ENCODE assay signal across 7 cellular contexts in genomic region chr3:45569374-45569773, GRCh38. TPM values are rescaled to one million over a fixed set of nuclear protein-coding genes. Genes with fewer than 3 reads are reported as not detected.
DNase-seq lines count a peak whose midpoint lies in the region; ATAC-seq and TF ChIP-seq lines count a peak whose summit lies in the region.
"Not testable (repeated sequence)": the region's sequence is repeated elsewhere in the genome, so short reads cannot be mapped to it uniquely, and the experiment has no call there.

No MANE protein-coding gene starts in this region.

- not testable (repeated sequence) for H4K20me1 ChIP-seq in MM.1S (ENCODE audit: insufficient read depth, low read length)

- ATAC-seq in activated naive CD8-positive, alpha-beta T cell treated with anti-CD3 and anti-CD28 coated beads, Interleukin-2, amount 50 U/mL, for 24 hours; memory B cell (ENCODE audit: low read depth): not testable (repeated sequence)

- peak overlapping the region in 1 of 2 donors; percentile 42 for H3K4me3 Mint-ChIP-seq in CD14-positive monocyte
- H3K4me3 Mint-ChIP-seq in activated CD4-positive, alpha-beta T cell treated with anti-CD3 and anti-CD28 coated beads, Interleukin-2, amount 10 ng/mL, durations not matched to agents 24 days and 14 days; activated naive CD8-positive, alpha-beta T cell treated with anti-CD3 and anti-CD28 coated beads, Interleukin-2, amount 50 U/mL, for 24 hours; memory B cell: not testable (repeated sequence)

- peak overlapping the region; percentile 28; the same call in 1 of the 2 replicates for H3K4me3 ChIP-seq in MM.1S (ENCODE audit: low read length)
- H3K4me3 ChIP-seq in sigmoid colon, result not testable (repeated sequence)

- TF ChIP-seq EP300 in sigmoid colon (IDR thresholded peaks at IDR 0.05), result not testable (repeated sequence)

- not testable (repeated sequence) for H3K36me3 ChIP-seq in MM.1S (replicated peaks; ENCODE audit: insufficient read depth, low read length); sigmoid colon

- H3F3A ChIP-seq in MM.1S (ENCODE audit: insufficient read depth, low read length), result peaks cover 36% of the 10 kb centered on the region

- intact Hi-C loops in CD14-positive monocyte (cut with micrococcal nuclease); sigmoid colon (cut with DNase I): not testable (repeated sequence)
- intact Hi-C loops in activated CD4-positive, alpha-beta T cell treated with anti-CD3 and anti-CD28 coated beads, Interleukin-2, amount 10 ng/mL, durations not matched to agents 24 days and 14 days (cut with micrococcal nuclease), result loop anchor here (5.0 kb wide), 1 partner anchor 42 kb away; no protein-coding TSS in a partner anchor

- H3K79me2 ChIP-seq in MM.1S (ENCODE audit: low read length), result peaks cover 12% of the 10 kb centered on the region; the same call in 1 of the 2 replicates

- peak overlapping the region; percentile 75 for H3K4me2 ChIP-seq in MM.1S (ENCODE audit: low read depth, low read length)

- 88% methylated on average over 3 of the region's 3 CpGs for WGBS in sigmoid colon, 2 donors

- not testable (repeated sequence) for TF ChIP-seq CTCF in CD14-positive monocyte (IDR thresholded peaks at IDR 0.05); MM.1S (IDR thresholded peaks at IDR 0.05; ENCODE audit: low read length); sigmoid colon (IDR thresholded peaks at IDR 0.05)

- peak overlapping the region; percentile 53 for H3K9ac ChIP-seq in MM.1S (ENCODE audit: low read length)

- not testable (repeated sequence) for TF ChIP-seq POLR2A in sigmoid colon (IDR thresholded peaks at IDR 0.05)

- peaks cover 61% of the 10 kb centered on the region for H3K4me1 ChIP-seq in MM.1S (ENCODE audit: low read length)
- not testable (repeated sequence) for H3K4me1 ChIP-seq in sigmoid colon

- H3K4me1 Mint-ChIP-seq in CD14-positive monocyte (peaks cover 63% of the 10 kb centered on the region), memory B cell (peaks cover 33% of the 10 kb centered on the region)
- peaks cover 42% of the 10 kb centered on the region for H3K4me1 Mint-ChIP-seq in activated CD4-positive, alpha-beta T cell treated with anti-CD3 and anti-CD28 coated beads, Interleukin-2, amount 10 ng/mL, durations not matched to agents 24 days and 14 days
- H3K4me1 Mint-ChIP-seq in activated naive CD8-positive, alpha-beta T cell treated with anti-CD3 and anti-CD28 coated beads, Interleukin-2, amount 50 U/mL, for 24 hours, result peaks cover 50% of the 10 kb centered on the region

- H3K9me2 ChIP-seq in MM.1S (replicated peaks; ENCODE audit: insufficient read depth, low read length), result not testable (repeated sequence)

- H3K9me3 ChIP-seq in MM.1S (replicated peaks; ENCODE audit: insufficient read depth, low read length); sigmoid colon: not testable (repeated sequence)

- H3K27me3 Mint-ChIP-seq in CD14-positive monocyte (ENCODE audit: low read depth in 3 of 3); activated CD4-positive, alpha-beta T cell treated with anti-CD3 and anti-CD28 coated beads, Interleukin-2, amount 10 ng/mL, durations not matched to agents 24 days and 14 days; activated naive CD8-positive, alpha-beta T cell treated with anti-CD3 and anti-CD28 coated beads, Interleukin-2, amount 50 U/mL, for 24 hours; memory B cell: not testable (repeated sequence)

- H3K9me3 Mint-ChIP-seq in CD14-positive monocyte, result peaks cover 0 to 11% (median 6%) of the 10 kb centered on the region in 7 donors
- not testable (repeated sequence) for H3K9me3 Mint-ChIP-seq in activated CD4-positive, alpha-beta T cell treated with anti-CD3 and anti-CD28 coated beads, Interleukin-2, amount 10 ng/mL, durations not matched to agents 24 days and 14 days; activated naive CD8-positive, alpha-beta T cell treated with anti-CD3 and anti-CD28 coated beads, Interleukin-2, amount 50 U/mL, for 24 hours; memory B cell

- H3K27ac ChIP-seq in MM.1S (ENCODE audit: low read length), result peak overlapping the region; percentile 99
- H3K27ac ChIP-seq in sigmoid colon, result not testable (repeated sequence)

- not testable (repeated sequence) for H3K27me3 ChIP-seq in MM.1S (replicated peaks; ENCODE audit: insufficient read depth, low read length); sigmoid colon

- not testable (repeated sequence) for DNase-seq in CD14-positive monocyte (ENCODE audit: low spot score); MM.1S; activated CD4-positive, alpha-beta T cell treated with anti-CD3 and anti-CD28 coated beads, Interleukin-2, amount 10 ng/mL, durations not matched to agents 24 days and 14 days; activated naive CD8-positive, alpha-beta T cell treated with anti-CD3 and anti-CD28 coated beads, Interleukin-2, amount 50 U/mL, for 24 hours; memory B cell (ENCODE audit: low spot score in 2 of 2)
- DNase-seq in islet precursor cell, result peak; percentile 17
- peak; percentile 27 for DNase-seq in sigmoid colon

- H3K36me3 Mint-ChIP-seq in CD14-positive monocyte; activated CD4-positive, alpha-beta T cell treated with anti-CD3 and anti-CD28 coated beads, Interleukin-2, amount 10 ng/mL, durations not matched to agents 24 days and 14 days (ENCODE audit: low read depth); activated naive CD8-positive, alpha-beta T cell treated with anti-CD3 and anti-CD28 coated beads, Interleukin-2, amount 50 U/mL, for 24 hours (ENCODE audit: low read depth); memory B cell: not testable (repeated sequence)

- not testable (repeated sequence) for H2AFZ ChIP-seq in MM.1S (ENCODE audit: low read length)

- H3K27ac Mint-ChIP-seq in CD14-positive monocyte (peak overlapping the region in 6 of 7 donors; percentile 28 to 86 (median 82)), memory B cell (peak overlapping the region; percentile 68)
- H3K27ac Mint-ChIP-seq in activated CD4-positive, alpha-beta T cell treated with anti-CD3 and anti-CD28 coated beads, Interleukin-2, amount 10 ng/mL, durations not matched to agents 24 days and 14 days, result peak overlapping the region; percentile 40
- peak overlapping the region; percentile 76 for H3K27ac Mint-ChIP-seq in activated naive CD8-positive, alpha-beta T cell treated with anti-CD3 and anti-CD28 coated beads, Interleukin-2, amount 50 U/mL, for 24 hours

RNA-seq across cellular contexts. Expression of gene LIMD1, which starts 25.2 kb away (rescaled TPM):
- polyA plus RNA-seq in CD14-positive monocyte (1 to 10 TPM; 6.0 to 8.5 TPM), sigmoid colon (10 to 100 TPM in 1 of 3 donors, 1 to 10 TPM in 2; 3.0 to 13.2 (median 3.2) TPM)
- 36.2 and 39.8 TPM in 2 replicates for total RNA-seq in activated CD4-positive, alpha-beta T cell treated with anti-CD3 and anti-CD28 coated beads, Interleukin-2, amount 10 ng/mL, durations not matched to agents 24 days and 14 days
- total RNA-seq in sigmoid colon, result 10 to 100 TPM; 12.2 to 19.9 (median 13.2) TPM
